In the genomic region with DNA sequence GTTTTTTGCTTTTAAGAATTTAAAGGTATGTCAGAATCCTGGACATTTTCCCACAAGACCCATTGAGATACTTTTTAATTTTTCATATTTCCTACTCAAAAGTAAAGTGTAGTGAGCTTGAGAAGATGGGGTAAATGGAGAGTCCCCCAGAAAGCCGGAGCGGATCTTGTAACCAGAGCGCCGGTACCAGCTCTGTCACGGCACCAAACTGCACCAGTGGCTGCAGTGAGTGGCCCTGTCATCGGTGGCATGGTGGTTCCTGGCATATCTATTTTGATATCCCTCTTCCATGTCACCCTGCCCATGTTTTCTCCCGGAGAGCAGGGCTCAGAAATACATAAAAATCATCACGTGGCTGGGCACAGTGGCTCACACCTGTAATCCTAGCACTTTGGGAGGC, we compare ENCODE assay signal across 8 cellular contexts. TPM values are rescaled to one million over a fixed set of nuclear protein-coding genes. Genes with fewer than 3 reads are reported as not detected.
"Had no signal": no experiment of that assay in that cellular context is flagged by ENCODE, and none has a peak within 500 bp of the region (broad histone marks: within the 10 kb centered on the region; RNA-seq: fewer than 3 reads in every experiment).

No MANE protein-coding gene starts in this region.

- H3K27ac ChIP-seq: KMS-11 had no signal

- H3K36me3 ChIP-seq: MG63 had no signal

- H3K9ac ChIP-seq: KMS-11 had no signal

- H3K4me2 ChIP-seq: KMS-11 had no signal

- H3K27me3 ChIP-seq: MG63 had no signal

- H3K9me3 ChIP-seq: MG63 had no signal

- DNase-seq: NCI-H1417 treated with DMSO at 0.1 percent for 48 hours, NCI-H187 treated with DMSO at 0.1 percent for 48 hours had no signal

- H3K4me3 ChIP-seq: MG63 had no signal

RNA-seq across cellular contexts. Expression of a gene that starts 19.3 kb away (rescaled TPM):
- total RNA-seq: LHCN-M2, M059J, MCF 10A, NCI-H460 had no signal

RNA-seq across cellular contexts. Expression of a gene that starts 22.2 kb away (rescaled TPM):
- total RNA-seq: LHCN-M2, M059J, MCF 10A had no signal
